Comparison of ENCODE assay signal across 26 cellular contexts in the genomic region with DNA sequence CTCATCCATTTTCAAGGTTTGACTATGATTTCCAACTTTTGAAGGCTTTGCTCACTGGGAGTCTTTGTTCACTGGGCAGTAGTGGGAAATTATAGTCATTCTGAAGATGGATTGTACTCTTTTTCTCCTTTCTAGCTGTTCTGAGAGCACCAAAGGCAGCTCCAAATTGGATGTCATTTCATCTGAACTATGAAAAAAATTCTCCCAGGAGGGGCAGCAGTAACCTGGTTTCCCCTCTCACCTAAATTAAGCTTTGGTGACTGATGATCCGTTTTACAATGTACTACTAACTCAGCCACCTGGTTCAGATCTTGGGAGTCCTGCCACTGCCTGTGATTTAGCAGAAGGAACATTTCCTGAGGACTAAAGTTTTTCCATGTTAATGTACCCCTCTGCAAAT. TPM values are rescaled to one million over a fixed set of nuclear protein-coding genes. Genes with fewer than 3 reads are reported as not detected.
"Had no signal": no experiment of that assay in that cellular context is flagged by ENCODE, and none has a peak within 500 bp of the region (broad histone marks: within the 10 kb centered on the region; RNA-seq: fewer than 3 reads in every experiment).

No MANE protein-coding gene starts in this region.

- H3K4me1 ChIP-seq: lower lobe of right lung, spleen, testis, tibial nerve, upper lobe of right lung, uterus had no signal

- H3K9me3 Mint-ChIP-seq: immature natural killer cell, memory B cell, natural killer cell had no signal

- H3K4me3 Mint-ChIP-seq: immature natural killer cell, memory B cell, natural killer cell had no signal

- H3K36me3 Mint-ChIP-seq: immature natural killer cell, memory B cell, natural killer cell had no signal

- H3K4me3 ChIP-seq: dorsolateral prefrontal cortex, lower lobe of right lung, ovary, psoas muscle, skin epidermis, spleen, testis, tibial nerve, upper lobe of right lung, uterus had no signal

- H3K27ac Mint-ChIP-seq: immature natural killer cell, memory B cell, natural killer cell had no signal

- H3K4me1 Mint-ChIP-seq: immature natural killer cell, memory B cell, natural killer cell had no signal

- H3K27me3 ChIP-seq: dorsolateral prefrontal cortex, ovary, spleen, testis, tibial nerve, upper lobe of right lung, uterus had no signal

- H3K36me3 ChIP-seq: lower lobe of right lung, ovary, spleen, tibial nerve, upper lobe of right lung, uterus had no signal

- ATAC-seq: left colon, left ventricle myocardium superior, lower lobe of right lung, natural killer cell, psoas muscle, right cardiac atrium, upper lobe of right lung had no signal

- DNase-seq: dorsolateral prefrontal cortex; effector CD4-positive, alpha-beta T cell; hypothalamus; immature natural killer cell; islet precursor cell; kidney glomerular epithelial cell; left colon; left ventricle myocardium superior; lower lobe of right lung; natural killer cell; occipital lobe; ovary; posterior cingulate gyrus; psoas muscle; right cardiac atrium; spleen; stimulated activated naive CD4-positive, alpha-beta T cell; substantia nigra; upper lobe of right lung; uterus had no signal

- H3K27ac ChIP-seq: dorsolateral prefrontal cortex, lower lobe of right lung, ovary, psoas muscle, skin epidermis, spleen, testis, tibial nerve, upper lobe of right lung, uterus had no signal

- FAIRE-seq: colon, frontal cortex had no signal

- H3K27me3 Mint-ChIP-seq: memory B cell had no signal

- H3K9me3 ChIP-seq: lower lobe of right lung, ovary, psoas muscle, spleen, testis, tibial nerve, upper lobe of right lung, uterus had no signal

RNA-seq across cellular contexts. Expression of a gene that starts 17.6 kb away (rescaled TPM):
- polyA plus RNA-seq: immature natural killer cell had no signal
